In genomic region chr17:62705781-62706597, GRCh38 we compare ENCODE assay signal across 11 cellular contexts.
DNase-seq lines count a peak whose midpoint lies in the region; ATAC-seq, FAIRE-seq and TF ChIP-seq lines count a peak whose summit lies in the region.
"Had no signal": no experiment of that assay in that cellular context is flagged by ENCODE, and none has a peak within 500 bp of the region (broad histone marks: within the 10 kb centered on the region; RNA-seq: fewer than 3 reads in every experiment).

No MANE protein-coding gene starts in this region.

- H3K36me3 Mint-ChIP-seq in immature natural killer cell, result no peaks in the 10 kb centered on the region

- no peak for TF ChIP-seq POLR2A in spleen (IDR thresholded peaks at IDR 0.05)
- TF ChIP-seq POLR2A in lower leg skin (IDR thresholded peaks at IDR 0.05), result no peak

- FAIRE-seq in bronchial epithelial cell (lab: Jason Lieb, UNC), result no peak

- no peak for ATAC-seq in GM18868 (IDR thresholded peaks at IDR 0.05; ENCODE audit: unreplicated experiment)
- no peak for ATAC-seq in GM21423 (IDR thresholded peaks at IDR 0.05; ENCODE audit: unreplicated experiment)
- ATAC-seq: stimulated activated naive CD8-positive, alpha-beta T cell treated with anti-CD3 and anti-CD28 coated beads, Interleukin-15, amount 100 ng/mL, for 72 hours had no signal

- H3K4me3 Mint-ChIP-seq in immature natural killer cell, result peak overlapping the region; percentile 27 to 87 (median 74)

- H3K27me3 ChIP-seq in bronchial epithelial cell (ENCODE audit: control insufficient read depth, insufficient read depth, low read length) (no peaks in the 10 kb centered on the region), spleen (replicated peaks in 1 of 7) (peaks cover 0 to 40% (median 0%) of the 10 kb centered on the region in 7 donors)

- H3K36me3 ChIP-seq in bronchial epithelial cell (ENCODE audit: control insufficient read depth, insufficient read depth, low read length) (no peaks in the 10 kb centered on the region), spleen (no peaks in the 10 kb centered on the region)

- H3K27me3 Mint-ChIP-seq in immature natural killer cell (ENCODE audit: low read depth in 3 of 3), result peaks cover 0 to 2% (median 1%) of the 10 kb centered on the region in 3 donors

- H3K4me3 ChIP-seq in bronchial epithelial cell (ENCODE audit: low read depth, low read length) (peak overlapping the region; percentile 9), spleen (peak overlapping the region in 1 of 8 donors; percentile 86), lower leg skin (ENCODE audit: low read depth, poor library complexity, severe bottlenecking) (no peak overlapping the region)

- TF ChIP-seq CTCF in bronchial epithelial cell (IDR thresholded peaks at IDR 0.05; ENCODE audit: insufficient read depth, low read length, severe bottlenecking) (no peak), spleen (IDR thresholded peaks at IDR 0.05 in 8 of 11, conservative IDR thresholded peaks at IDR 0.05 in 3 of 11) (no peak), lower leg skin (IDR thresholded peaks at IDR 0.05) (no peak)

- intact Hi-C loops in spleen (cut with DNase I; ENCODE audit: low total_unique reads), result no loop called here
- intact Hi-C loops in lower leg skin (cut with DNase I; ENCODE audit: low total_unique reads), result no loop called here

- H3K27ac ChIP-seq in spleen, result peak overlapping the region in 5 of 8 donors; percentile 63 to 77 (median 73)
- H3K27ac ChIP-seq: 22Rv1 had no signal

- peaks cover 0 to 10% (median 5%) of the 10 kb centered on the region in 8 donors for H3K9me3 ChIP-seq in spleen

- H3K9me3 Mint-ChIP-seq in immature natural killer cell, result no peaks in the 10 kb centered on the region
- H3K9me3 Mint-ChIP-seq: stimulated activated naive CD8-positive, alpha-beta T cell treated with anti-CD3 and anti-CD28 coated beads, Interleukin-15, amount 100 ng/mL, for 72 hours had no signal

- peak overlapping the region in 5 of 6 donors; percentile 3 to 84 (median 53) for H3K27ac Mint-ChIP-seq in immature natural killer cell
- H3K27ac Mint-ChIP-seq: stimulated activated naive CD8-positive, alpha-beta T cell treated with anti-CD3 and anti-CD28 coated beads, Interleukin-15, amount 100 ng/mL, for 72 hours had no signal

- peaks cover 11 to 14% of the 10 kb centered on the region in 2 donors for H3K4me1 Mint-ChIP-seq in immature natural killer cell

- H3K4me1 ChIP-seq in spleen, result peaks cover 4 to 42% (median 22%) of the 10 kb centered on the region in 6 donors

- 74 to 77% (median 75%) methylated on average over 14 of the region's 14 CpGs for WGBS in spleen, 5 donors
- 41 to 59% methylated on average over 14 of the region's 14 CpGs for WGBS in lower leg skin, 2 donors

- DNase-seq in DMS 273 (lab: John Stamatoyannopoulos, UW; ENCODE audit: unreplicated experiment), result peak; percentile 28
- no peak for DNase-seq in DMS 273 treated with DMSO at 0.1 percent for 48 hours (lab: John Stamatoyannopoulos, UW)
- no peak for DNase-seq in bronchial epithelial cell (ENCODE audit: low read depth)
- no peak for DNase-seq in immature natural killer cell
- DNase-seq in spleen, result peak; percentile 75
- DNase-seq in lower leg skin (ENCODE audit: low spot score in 2 of 2), result no peak
- DNase-seq: NCI-H187; stimulated activated naive CD8-positive, alpha-beta T cell treated with anti-CD3 and anti-CD28 coated beads, Interleukin-15, amount 100 ng/mL, for 72 hours had no signal

Comparison
In these comparisons a context has a peak if more than half of its experiments do, and no peak if none do; other contexts are left out.
1. DNase-seq: peak in DMS 273 (single experiment) and spleen (single experiment); none in DMS 273 treated with DMSO at 0.1 percent for 48 hours (single experiment), bronchial epithelial cell (single experiment), immature natural killer cell (0 of 3) and lower leg skin (0 of 2).